In genomic region chr1:235866207-235866912, GRCh38 we compare ENCODE assay signal across 8 cellular contexts. TPM values are rescaled to one million over a fixed set of nuclear protein-coding genes. Genes with fewer than 3 reads are reported as not detected.
DNase-seq lines count a peak whose midpoint lies in the region; ATAC-seq, FAIRE-seq and TF ChIP-seq lines count a peak whose summit lies in the region.

LYST (minus strand) TSS chr1:235866906; CDS start chr1:235830417, 36,489 bp downstream.

- no peak within 1 kb of the TSS for H2AK5ac ChIP-seq in mesenchymal stem cell (ENCODE audit: low read length, severe bottlenecking)

- peak; percentile 67 to 73 for TF ChIP-seq RAD21 in A549 (conservative IDR thresholded peaks at IDR 0.05 in 1 of 2, IDR thresholded peaks at IDR 0.05 in 1 of 2)

- ATAC-seq in A549 (peak; percentile 82), HG02938 (IDR thresholded peaks at IDR 0.05; ENCODE audit: unreplicated experiment) (peak; percentile 53)

- no peak for FAIRE-seq in A549 (lab: Jason Lieb, UNC)

- CTCF ChIA-PET in A549 (lab: Yijun Ruan, JAX) = interaction anchor here (0.6 to 8.5 kb wide), 46 partner anchors 8 to 362 kb away, joined by 3 to 160 read pairs (median 5); partner anchors contain the start of gene B3GALNT2

- peaks cover 14% of the 10 kb centered on the region for H3K79me1 ChIP-seq in mesenchymal stem cell (replicated peaks; ENCODE audit: low read length, poor library complexity, severe bottlenecking)

- under 1% methylated on average over 32 of the region's 71 CpGs for WGBS in A549 (ENCODE audit: missing lambda C conversion rate)
- 0% methylated on average over 47 of the region's 71 CpGs for WGBS in mesenchymal stem cell

- DNase-seq in A549 (ENCODE audit: low read depth in 1 of 2, low spot score in 1 of 2) (peak; percentile 62 to 66), NCI-H2196 (lab: John Stamatoyannopoulos, UW; ENCODE audit: unreplicated experiment) (peak; percentile 5), mesenchymal stem cell (peak; percentile 76)
- peak; percentile 53 to 64 for DNase-seq in activated CD4-positive, alpha-beta T cell treated with anti-CD3 and anti-CD28 coated beads, Interleukin-2, amount 50 U/mL, for 48 hours
- peak; percentile 19 to 45 (median 38) for DNase-seq in effector memory CD4-positive, alpha-beta T cell
- DNase-seq in stimulated activated CD8-positive, alpha-beta memory T cell treated with anti-CD3 and anti-CD28 coated beads, Interleukin-7, amount 100 ng/mL, for 4 hours (ENCODE audit: low read depth in 2 of 2) = peak; percentile 39 to 54

- H3K4me2 ChIP-seq in A549 (peak within 1 kb of the TSS; percentile 83), mesenchymal stem cell (ENCODE audit: low read length, poor library complexity, severe bottlenecking) (peak within 1 kb of the TSS; percentile 76)

- no peak within 1 kb of the TSS for H2BK5ac ChIP-seq in mesenchymal stem cell (ENCODE audit: low read depth, low read length, poor library complexity, severe bottlenecking)

- POLR2A ChIA-PET in A549 (lab: Yijun Ruan, JAX) = interaction anchor here (0.6 to 2.9 kb wide), 7 partner anchors 12 to 146 kb away, joined by 3 to 21 read pairs (median 4); no protein-coding TSS in a partner anchor

- peak within 1 kb of the TSS in 1 of 2 experiments; percentile 16 for H3K23ac ChIP-seq in mesenchymal stem cell (ENCODE audit: low read length in 2 of 2)

- H3K27ac ChIP-seq in A549 = peak within 1 kb of the TSS; percentile 85 to 95
- H3K27ac ChIP-seq in effector memory CD4-positive, alpha-beta T cell (ENCODE audit: insufficient read depth, low read length, poor library complexity, severe bottlenecking) = peak within 1 kb of the TSS; percentile 99
- peak within 1 kb of the TSS; percentile 49 for H3K27ac ChIP-seq in mesenchymal stem cell (ENCODE audit: low read length, poor library complexity, severe bottlenecking)

- peak within 1 kb of the TSS; percentile 93 for H2BK15ac ChIP-seq in mesenchymal stem cell (ENCODE audit: low read depth, poor library complexity, severe bottlenecking)

- no peak for TF ChIP-seq EP300 in A549 (IDR thresholded peaks at IDR 0.05)

- no peaks in the 10 kb centered on the region for H3K36me3 ChIP-seq in effector memory CD4-positive, alpha-beta T cell (ENCODE audit: control insufficient read depth, insufficient read depth, low read length)
- H3K36me3 ChIP-seq in mesenchymal stem cell (ENCODE audit: control insufficient read depth in 1 of 2, insufficient read depth in 2 of 2, low read depth in 1 of 2, low read length in 2 of 2) = no peaks in the 10 kb centered on the region

- H3K4me3 ChIP-seq in A549 = peak within 1 kb of the TSS; percentile 92
- H3K4me3 ChIP-seq in effector memory CD4-positive, alpha-beta T cell (ENCODE audit: insufficient read depth, low read depth, low read length, poor library complexity, severe bottlenecking) = peak within 1 kb of the TSS; percentile 83
- peak within 1 kb of the TSS; percentile 85 to 87 for H3K4me3 ChIP-seq in mesenchymal stem cell (ENCODE audit: insufficient read depth in 1 of 2, low read depth in 1 of 2, low read length in 2 of 2)

- H3K14ac ChIP-seq in mesenchymal stem cell (ENCODE audit: low read length in 2 of 2) = peak within 1 kb of the TSS in 1 of 2 experiments; percentile 66

- H2BK12ac ChIP-seq in mesenchymal stem cell (ENCODE audit: low read length in 2 of 2) = no peak within 1 kb of the TSS

- H3K4ac ChIP-seq in mesenchymal stem cell (ENCODE audit: low read depth in 1 of 2, low read length in 2 of 2) = peak within 1 kb of the TSS; percentile 57 to 86

- peaks cover 10% of the 10 kb centered on the region; the same call in 2 of the 3 replicates for H3K4me1 ChIP-seq in A549
- H3K4me1 ChIP-seq in effector memory CD4-positive, alpha-beta T cell (ENCODE audit: control insufficient read depth, insufficient read depth, low read length, poor library complexity, severe bottlenecking) = peaks cover 15% of the 10 kb centered on the region
- peaks cover 2% of the 10 kb centered on the region for H3K4me1 ChIP-seq in mesenchymal stem cell (ENCODE audit: control insufficient read depth, insufficient read depth, low read depth, low read length)

- H3K9me3 ChIP-seq in A549 (no peaks in the 10 kb centered on the region), mesenchymal stem cell (ENCODE audit: control insufficient read depth, low read length) (no peaks in the 10 kb centered on the region)
- H3K9me3 ChIP-seq in effector memory CD4-positive, alpha-beta T cell (ENCODE audit: control insufficient read depth, low read length) = no peaks in the 10 kb centered on the region

- H3K27me3 ChIP-seq in effector memory CD4-positive, alpha-beta T cell (replicated peaks; ENCODE audit: control insufficient read depth, insufficient read depth, low read length, poor library complexity, severe bottlenecking) = no peaks in the 10 kb centered on the region
- H3K27me3 ChIP-seq in mesenchymal stem cell (ENCODE audit: control insufficient read depth in 1 of 2, insufficient read depth in 1 of 2, low read length in 2 of 2) = no peaks in the 10 kb centered on the region

- peak within 1 kb of the TSS; percentile 45 to 92 for H3K18ac ChIP-seq in mesenchymal stem cell (ENCODE audit: low read depth in 1 of 2, low read length in 2 of 2)

- H4K91ac ChIP-seq in mesenchymal stem cell (ENCODE audit: low read length) = peak within 1 kb of the TSS; percentile 89

- H3K9ac ChIP-seq in mesenchymal stem cell (ENCODE audit: low read length) = peak within 1 kb of the TSS; percentile 91

- H2AFZ ChIP-seq in mesenchymal stem cell (ENCODE audit: low read depth, low read length) = peak within 1 kb of the TSS; percentile 91

- TF ChIP-seq POLR2A in A549 (IDR thresholded peaks at IDR 0.05; ENCODE audit: low read length) (no peak), GM15510 (IDR thresholded peaks at IDR 0.05; ENCODE audit: borderline replicate concordance, extremely low read depth, insufficient read length) (peak; percentile 35)

- peak within 1 kb of the TSS; percentile 100 for H4K8ac ChIP-seq in mesenchymal stem cell (ENCODE audit: low read length)

- TF ChIP-seq CTCF in A549 (IDR thresholded peaks at IDR 0.05) = peak; percentile 52

- peak within 1 kb of the TSS; percentile 58 for H2BK120ac ChIP-seq in mesenchymal stem cell (ENCODE audit: low read depth, low read length)

TF ChIP-seq in A549, 52 proteins besides CTCF, POLR2A, EP300 and RAD21:
- TF ChIP-seq MAFK (IDR thresholded peaks at IDR 0.05; ENCODE audit: partially characterized antibody) (no peak), KDM5A (IDR thresholded peaks at IDR 0.05) (0 out of 2 replicates have a peak, but pooled peaks have one; percentile 13), CHD4 (IDR thresholded peaks at IDR 0.05; ENCODE audit: borderline replicate concordance) (no peak), MYC (IDR thresholded peaks at IDR 0.05; ENCODE audit: borderline replicate concordance, low read length) (no peak), HEYL (CRISPR knock-in tag; IDR thresholded peaks at IDR 0.05) (no peak), ELK1 (IDR thresholded peaks at IDR 0.05; ENCODE audit: low read depth, low read length) (no peak), SREBF2 (IDR thresholded peaks at IDR 0.05) (no peak), HOXB5 (CRISPR knock-in tag; IDR thresholded peaks at IDR 0.05) (no peak), FOXS1 (CRISPR knock-in tag; IDR thresholded peaks at IDR 0.05) (no peak), HES2 (IDR thresholded peaks at IDR 0.05) (no peak), SMC3 (IDR thresholded peaks at IDR 0.05) (peak; percentile 89), PHF8 (IDR thresholded peaks at IDR 0.05; ENCODE audit: borderline replicate concordance, low read depth) (peak; percentile 72), MAZ (IDR thresholded peaks at IDR 0.05; ENCODE audit: borderline replicate concordance, low read depth, low read length) (no peak)

RNA-seq across cellular contexts. Expression of gene LYST, which starts in this region (rescaled TPM):
- 9.4 and 10.9 TPM in 2 replicates for polyA plus RNA-seq in A549 (2011; rRNA removed)
- 1.6 and 1.7 TPM in 2 replicates for polyA plus RNA-seq in A549 (2012; cell fraction: cytosol; rRNA removed)
- 2.0 and 3.2 TPM in 2 replicates for polyA plus RNA-seq in A549 (2012; cell fraction: nucleus; rRNA removed)
- 2.0 to 2.5 TPM (median 2.2 TPM) in 3 replicates for polyA plus RNA-seq in A549 (2017; fragmentation: RNase III; extraction: RNeasy Plus Mini Kit Qiagen cat#74134 plus additional on column Dnase treatment)
- 12.9 and 15.1 TPM in 2 replicates for polyA minus RNA-seq in A549 (2011; rRNA and poly(A)+ RNA removed)
- polyA plus RNA-seq in mesenchymal stem cell (2013, experiment 1 of 2) = 4.3 TPM
- 5.7 TPM for polyA plus RNA-seq in mesenchymal stem cell (2013, experiment 2 of 2)

Comparison
In these comparisons a context has a peak if more than half of its experiments do, and no peak if none do; other contexts are left out.
1. Peak in every context shown above with its lines: DNase-seq, ATAC-seq, H3K4me3 ChIP-seq and H3K27ac ChIP-seq.
2. DNase-seq: peak in every context shown above with its lines; median percentile 76 in mesenchymal stem cell; 64 in A549; 58 in activated CD4-positive, alpha-beta T cell treated with anti-CD3 and anti-CD28 coated beads, Interleukin-2, amount 50 U/mL, for 48 hours; 46 in stimulated activated CD8-positive, alpha-beta memory T cell treated with anti-CD3 and anti-CD28 coated beads, Interleukin-7, amount 100 ng/mL, for 4 hours; 38 in effector memory CD4-positive, alpha-beta T cell; 5 in NCI-H2196.
3. H3K27ac ChIP-seq: peak in every context shown above with its lines; median percentile 99 in effector memory CD4-positive, alpha-beta T cell; 90 in A549; 49 in mesenchymal stem cell.